In the genomic region with DNA sequence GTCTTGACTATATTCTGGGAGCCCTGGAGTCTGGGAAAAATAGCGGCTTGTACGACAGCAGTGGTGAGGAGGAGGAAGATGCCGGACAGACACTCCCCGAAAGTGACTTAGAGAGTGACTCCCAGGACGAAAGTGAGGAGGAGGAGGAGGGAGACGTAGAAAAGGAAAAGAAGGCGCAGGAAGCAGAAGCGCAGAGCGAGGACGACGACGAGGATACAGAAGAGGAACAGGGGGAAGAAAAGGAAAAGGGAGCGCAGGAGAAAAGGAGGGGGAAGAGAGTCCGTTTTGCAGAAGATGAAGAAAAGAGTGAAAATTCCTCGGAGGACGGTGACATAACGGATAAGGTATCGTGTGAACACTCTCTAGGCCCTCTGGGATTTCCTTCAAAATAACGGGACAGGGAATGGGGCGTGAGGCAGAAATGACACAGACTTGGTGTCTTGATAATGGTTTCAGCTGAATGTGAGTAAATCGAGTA, we compare ENCODE assay signal across 8 cellular contexts. TPM values are rescaled to one million over a fixed set of nuclear protein-coding genes. Genes with fewer than 3 reads are reported as not detected.
DNase-seq lines count a peak whose midpoint lies in the region; ATAC-seq and TF ChIP-seq lines count a peak whose summit lies in the region.

No MANE protein-coding gene starts in this region.

- H3K4me2 ChIP-seq in BLaER1: peak overlapping the region; percentile 95

- peaks cover 35% of the 10 kb centered on the region for H3K36me3 ChIP-seq in BLaER1

- peaks cover 14% of the 10 kb centered on the region; the same call in 1 of the 2 replicates for H3K27me3 ChIP-seq in BLaER1
- peaks cover 2% of the 10 kb centered on the region for H3K27me3 ChIP-seq in mononuclear cell (ENCODE audit: insufficient read depth, low read length)

- peaks cover 24% of the 10 kb centered on the region for H3K27me3 Mint-ChIP-seq in brain

- peaks cover 36% of the 10 kb centered on the region for H3K36me3 Mint-ChIP-seq in brain

- ATAC-seq in HG02938 (IDR thresholded peaks at IDR 0.05; ENCODE audit: unreplicated experiment): no peak

- H3K9me3 ChIP-seq in BLaER1: 0 out of 2 replicates have a peak, but pooled peaks cover 5% of the 10 kb centered on the region
- H3K9me3 ChIP-seq in mononuclear cell (ENCODE audit: low read depth, low read length): no peaks in the 10 kb centered on the region

- peak; percentile 50 for DNase-seq in KBM-7
- no peak for DNase-seq in H4 (ENCODE audit: low spot score)
- DNase-seq in NCI-H345 (lab: John Stamatoyannopoulos, UW): no peak
- no peak for DNase-seq in effector CD4-positive, alpha-beta T cell

- H3K4me1 Mint-ChIP-seq in brain: peaks cover 47% of the 10 kb centered on the region

- no peak for TF ChIP-seq CTCF in brain (conservative IDR thresholded peaks at IDR 0.05)

- peak overlapping the region; percentile 90 for H3K27ac ChIP-seq in BLaER1

- peak overlapping the region; percentile 95 for H3K9ac ChIP-seq in BLaER1

- peak overlapping the region; percentile 30 to 89 (median 81) for H3K27ac Mint-ChIP-seq in brain

- H4K20me1 ChIP-seq in BLaER1: peaks cover 56% of the 10 kb centered on the region

- peak overlapping the region; percentile 93 to 98 (median 95) for H3K4me3 Mint-ChIP-seq in brain

- H3K4me1 ChIP-seq in BLaER1: peaks cover 27% of the 10 kb centered on the region
- peaks cover 29% of the 10 kb centered on the region for H3K4me1 ChIP-seq in mononuclear cell (ENCODE audit: insufficient read depth, low read length)

- H3K4me3 ChIP-seq in BLaER1 (peak overlapping the region; percentile 100), mononuclear cell (ENCODE audit: low read length) (peak overlapping the region; percentile 97)

- H3K9me3 Mint-ChIP-seq in brain: peaks cover 0 to 5% (median 3%) of the 10 kb centered on the region in 5 experiments

- in situ Hi-C loops in KBM-7 (cut with MboI; ENCODE audit: low pct_unique_long_range_greater_than_20kb, low sequenced_read_pairs): no loop called here

RNA-seq across cellular contexts. Expression of gene NOM1, which starts 0.9 kb away (rescaled TPM):
- polyA plus RNA-seq in brain (ENCODE audit: insufficient read depth, low read depth, low replicate concordance): 4.8 TPM
- total RNA-seq in mononuclear cell: 17.3 TPM
- total RNA-seq in H4 (2014; rRNA removed; shearing (Covaris generic)): 6.9 and 7.1 TPM in 2 replicates

RNA-seq across cellular contexts. Expression of gene LMBR1, which starts 57.4 kb away (rescaled TPM):
- polyA plus RNA-seq in brain (ENCODE audit: insufficient read depth, low read depth, low replicate concordance): 30.5 TPM
- 53.0 TPM for total RNA-seq in mononuclear cell
- 31.8 and 48.2 TPM in 2 replicates for total RNA-seq in H4 (2014; rRNA removed; shearing (Covaris generic))
